12 cellular contexts compared by ENCODE assay signal in the genomic region with DNA sequence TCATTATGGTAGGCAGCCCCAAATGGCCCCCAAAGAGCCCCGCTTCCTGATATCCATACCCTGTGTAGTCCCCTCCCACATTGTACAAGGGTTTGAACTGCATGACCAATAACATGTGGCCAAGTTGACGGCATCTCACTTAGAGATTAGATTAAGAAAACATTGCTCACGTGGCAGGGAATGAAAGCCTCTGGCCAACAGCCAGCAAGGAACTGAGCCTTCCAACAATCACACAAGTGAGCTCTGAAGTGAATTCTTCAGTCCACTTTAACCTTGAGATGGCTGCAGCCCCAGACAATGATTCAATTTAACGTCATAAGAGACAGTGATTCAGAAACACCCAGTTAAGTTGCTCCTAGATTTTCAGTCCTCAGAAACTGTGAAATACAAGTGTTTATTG.
DNase-seq lines count a peak whose midpoint lies in the region; TF ChIP-seq lines count a peak whose summit lies in the region.
"Had no signal": no experiment of that assay in that cellular context is flagged by ENCODE, and none has a peak within 500 bp of the region (broad histone marks: within the 10 kb centered on the region; RNA-seq: fewer than 3 reads in every experiment).

No MANE protein-coding gene starts in this region.

- no peaks in the 10 kb centered on the region for H3K36me3 ChIP-seq in BJ (ENCODE audit: control insufficient read depth, insufficient read depth, low read length)
- H3K36me3 ChIP-seq in MG63, result no peaks in the 10 kb centered on the region
- H3K36me3 ChIP-seq: spleen had no signal

- H3K9me3 ChIP-seq in MG63, result peaks cover 7% of the 10 kb centered on the region

- POLR2A ChIA-PET in BJ (lab: Charles Lee), result no interaction called here

- DNase-seq in BJ (ENCODE audit: low read depth) (peak; percentile 27), MG63 (peak; percentile 85), epithelial cell of esophagus (ENCODE audit: low read depth) (peak; percentile 39), non-pigmented ciliary epithelial cell (ENCODE audit: low read depth) (peak; percentile 70), putamen (ENCODE audit: low spot score) (no peak), HT-29 (ENCODE audit: low spot score) (no peak), NCI-H2196 (lab: John Stamatoyannopoulos, UW; ENCODE audit: unreplicated experiment) (no peak)
- no peak for DNase-seq in activated CD4-positive, CD25-positive, alpha-beta regulatory T cell (lab: John Stamatoyannopoulos, UW)
- DNase-seq: activated CD4-positive, alpha-beta T cell treated with anti-CD3 and anti-CD28 coated beads, Interleukin-2, amount 50 U/mL, for 1 hour; activated gamma-delta T cell; NCI-H446; spleen had no signal

- CTCF ChIA-PET in BJ (lab: Yijun Ruan, JAX), result interaction anchor here (0.8 to 1.0 kb wide), 3 partner anchors 9 to 319 kb away, joined by 3 to 4 read pairs (median 3); no protein-coding TSS in a partner anchor

- no peak overlapping the region for H3K4me3 ChIP-seq in BJ (ENCODE audit: low read depth, low read length)
- H3K4me3 ChIP-seq in MG63, result no peak overlapping the region
- H3K4me3 ChIP-seq in epithelial cell of esophagus (ENCODE audit: low read length), result no peak overlapping the region
- H3K4me3 ChIP-seq: spleen had no signal

- peaks cover 2% of the 10 kb centered on the region; the same call in 1 of the 2 replicates for H3K27me3 ChIP-seq in BJ (ENCODE audit: control insufficient read depth, insufficient read depth, low read length)
- H3K27me3 ChIP-seq in MG63, result no peaks in the 10 kb centered on the region

- TF ChIP-seq CTCF in BJ (IDR thresholded peaks at IDR 0.05; ENCODE audit: insufficient read depth, low read depth, low read length) (no peak), epithelial cell of esophagus (IDR thresholded peaks at IDR 0.05; ENCODE audit: insufficient read depth, low read depth, low read length, missing control alignments) (no peak)

Comparison
In these comparisons a context has a peak if more than half of its experiments do, and no peak if none do; other contexts are left out.
1. DNase-seq: peak in BJ (single experiment), MG63 (single experiment), epithelial cell of esophagus (single experiment) and non-pigmented ciliary epithelial cell (single experiment); none in putamen (single experiment), activated CD4-positive, CD25-positive, alpha-beta regulatory T cell (0 of 4), HT-29 (single experiment) and NCI-H2196 (single experiment).